Comparison of ENCODE assay signal across 8 cellular contexts in the genomic region with DNA sequence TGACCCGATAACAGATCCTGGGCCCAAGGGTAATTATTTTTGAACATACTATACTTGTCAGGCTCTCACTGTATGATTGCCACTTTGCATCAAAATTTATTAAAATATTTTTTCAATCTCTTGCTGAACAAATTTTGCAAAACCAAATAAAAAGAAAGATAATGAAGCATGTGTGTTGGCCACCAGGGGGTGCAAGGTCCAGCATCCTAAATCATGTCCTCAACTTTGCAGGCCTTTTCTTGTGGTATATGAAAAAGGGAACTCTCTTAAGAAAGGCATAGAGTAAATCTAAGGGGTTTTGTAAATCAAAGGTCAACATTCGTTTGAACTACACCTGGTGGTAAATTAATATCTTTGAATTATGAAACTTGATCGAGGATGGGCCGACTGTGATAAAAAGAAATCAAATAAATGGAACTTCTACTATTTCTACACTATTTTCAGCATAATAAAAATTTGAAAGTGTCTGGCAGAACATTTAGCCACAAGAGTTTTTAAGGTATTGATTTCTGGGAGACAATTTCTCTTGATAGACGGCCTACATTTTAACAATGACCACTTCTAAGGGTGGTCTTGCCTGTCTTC.
DNase-seq lines count a peak whose midpoint lies in the region; ATAC-seq and TF ChIP-seq lines count a peak whose summit lies in the region.

No MANE protein-coding gene starts in this region.

- H3K4me1 Mint-ChIP-seq in neural progenitor cell = no peaks in the 10 kb centered on the region

- intact Hi-C loops in dorsolateral prefrontal cortex (cut with DNase I) = no loop called here

- H2AFZ ChIP-seq in neural progenitor cell (replicated peaks) = no peak overlapping the region

- H3K4me3 ChIP-seq in dorsolateral prefrontal cortex (no peak overlapping the region), neural progenitor cell (no peak overlapping the region)

- no peaks in the 10 kb centered on the region for H3K9me3 ChIP-seq in neural progenitor cell (ENCODE audit: low read depth)

- H3K27me3 ChIP-seq in dorsolateral prefrontal cortex (no peaks in the 10 kb centered on the region), neural progenitor cell (no peaks in the 10 kb centered on the region)

- H3K4me1 ChIP-seq in neural progenitor cell = no peaks in the 10 kb centered on the region

- DNase-seq in NCI-H748 (lab: John Stamatoyannopoulos, UW; ENCODE audit: unreplicated experiment) = peak; percentile 43
- DNase-seq in NCI-H748 treated with DMSO at 0.1 percent for 48 hours (lab: John Stamatoyannopoulos, UW) = no peak
- peak; percentile 38 to 81 for DNase-seq in NCI-H526 (lab: John Stamatoyannopoulos, UW)
- peak in 6 of 10 donors; percentile 19 to 54 (median 43) for DNase-seq in dorsolateral prefrontal cortex
- peak; percentile 69 for DNase-seq in neural progenitor cell (ENCODE audit: low spot score)
- no peak for DNase-seq in activated CD8-positive, alpha-beta memory T cell treated with anti-CD3 and anti-CD28 coated beads, Interleukin-2, amount 50 U/mL, for 48 hours

- H3K27ac ChIP-seq in dorsolateral prefrontal cortex (no peak overlapping the region), neural progenitor cell (no peak overlapping the region)

- H3K36me3 Mint-ChIP-seq in neural progenitor cell = no peaks in the 10 kb centered on the region

- H4K20me1 ChIP-seq in neural progenitor cell (ENCODE audit: low read depth) = no peaks in the 10 kb centered on the region

- H3K27ac Mint-ChIP-seq in neural progenitor cell = no peak overlapping the region

- H3K4me2 ChIP-seq in neural progenitor cell = no peak overlapping the region

- no peaks in the 10 kb centered on the region for H3K9me3 Mint-ChIP-seq in neural progenitor cell

- no peaks in the 10 kb centered on the region for H3K27me3 Mint-ChIP-seq in neural progenitor cell (ENCODE audit: insufficient read depth, low read depth)

- no peak overlapping the region for H3K9ac ChIP-seq in neural progenitor cell

- H3K79me2 ChIP-seq in neural progenitor cell (ENCODE audit: low read depth) = no peaks in the 10 kb centered on the region

- peak; percentile 53 to 91 (median 72) for TF ChIP-seq CTCF in dorsolateral prefrontal cortex (IDR thresholded peaks at IDR 0.05 in 54 of 56, conservative IDR thresholded peaks at IDR 0.05 in 2 of 56; ENCODE audit: low read depth in 1 of 56, partially characterized antibody in 56 of 56)
- peak; percentile 91 for TF ChIP-seq CTCF in neural progenitor cell (IDR thresholded peaks at IDR 0.05)

- no peaks in the 10 kb centered on the region for H3K36me3 ChIP-seq in neural progenitor cell

- H3K4me3 Mint-ChIP-seq in neural progenitor cell = no peak overlapping the region

- no peaks in the 10 kb centered on the region for H3F3A ChIP-seq in neural progenitor cell (ENCODE audit: low read depth)

- ATAC-seq in HG03469 (IDR thresholded peaks at IDR 0.05; ENCODE audit: unreplicated experiment) (no peak), HG02938 (IDR thresholded peaks at IDR 0.05; ENCODE audit: unreplicated experiment) (no peak)

Comparison
In these comparisons a context has a peak if more than half of its experiments do, and no peak if none do; other contexts are left out.
1. DNase-seq: peak in NCI-H748 (single experiment), NCI-H526 (2 of 2), dorsolateral prefrontal cortex (6 of 10) and neural progenitor cell (single experiment); none in NCI-H748 treated with DMSO at 0.1 percent for 48 hours (single experiment) and activated CD8-positive, alpha-beta memory T cell treated with anti-CD3 and anti-CD28 coated beads, Interleukin-2, amount 50 U/mL, for 48 hours (single experiment).